Comparison of ENCODE assay signal across 22 cellular contexts in the genomic region with DNA sequence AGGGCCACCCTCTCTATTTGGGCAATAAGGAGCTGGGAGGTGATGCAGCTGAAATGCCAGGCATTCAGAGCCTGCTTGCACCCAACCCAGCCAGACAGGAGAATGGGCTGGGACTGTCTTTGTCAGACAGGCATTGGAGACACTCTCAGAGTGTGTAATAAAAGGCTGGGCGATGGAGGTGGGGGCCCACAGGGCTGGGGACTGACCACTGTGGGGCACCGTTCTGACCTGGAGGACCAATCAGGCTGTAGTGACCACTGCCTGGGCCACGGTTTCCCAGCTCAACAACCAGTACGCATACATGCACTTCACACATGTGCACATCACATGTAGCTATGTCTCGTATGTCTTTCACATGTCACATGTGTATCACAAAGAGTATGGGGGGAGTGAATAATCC. TPM values are rescaled to one million over a fixed set of nuclear protein-coding genes. Genes with fewer than 3 reads are reported as not detected.
"Had no signal": no experiment of that assay in that cellular context is flagged by ENCODE, and none has a peak within 500 bp of the region (broad histone marks: within the 10 kb centered on the region; RNA-seq: fewer than 3 reads in every experiment).

No MANE protein-coding gene starts in this region.

- H3K36me3 ChIP-seq: esophagus squamous epithelium, prostate gland, right lobe of liver, upper lobe of left lung had no signal

- ATAC-seq: left colon; naive thymus-derived CD4-positive, alpha-beta T cell; right lobe of liver had no signal

- H3K27ac Mint-ChIP-seq: stimulated activated naive CD8-positive, alpha-beta T cell treated with anti-CD3 and anti-CD28 coated beads, Interleukin-15, Interleukin-2, amounts not matched to agents 100 ng/mL and 50 ng/mL, for 24 hours had no signal

- DNase-seq: activated CD4-positive, CD25-positive, alpha-beta regulatory T cell treated with anti-CD3 and anti-CD28 coated beads, Interleukin-2, amount 50 U/mL, for 72 hours; activated naive CD4-positive, alpha-beta T cell treated with anti-CD3 and anti-CD28 coated beads, Interleukin-2, amount 50 U/mL, for 16 hours; activated T-cell treated with anti-CD3 and anti-CD28 coated beads for 4 hours; amniotic stem cell; central memory CD4-positive, alpha-beta T cell; cortex of kidney; effector CD4-positive, alpha-beta T cell; esophagus squamous epithelium; left colon; naive thymus-derived CD4-positive, alpha-beta T cell; upper lobe of left lung had no signal

- H3K27ac ChIP-seq: esophagus squamous epithelium, prostate gland, right lobe of liver, upper lobe of left lung had no signal

- H3K27me3 Mint-ChIP-seq: brain had no signal

- H3K4me2 ChIP-seq: smooth muscle cell had no signal

- H3K4me3 Mint-ChIP-seq: stimulated activated naive CD8-positive, alpha-beta T cell treated with anti-CD3 and anti-CD28 coated beads, Interleukin-15, Interleukin-2, amounts not matched to agents 100 ng/mL and 50 ng/mL, for 24 hours had no signal

- H3K9me3 Mint-ChIP-seq: brain; naive thymus-derived CD4-positive, alpha-beta T cell; stimulated activated naive CD8-positive, alpha-beta T cell treated with anti-CD3 and anti-CD28 coated beads, Interleukin-15, Interleukin-2, amounts not matched to agents 100 ng/mL and 50 ng/mL, for 24 hours had no signal

- H3K4me3 ChIP-seq: esophagus squamous epithelium, lung, prostate gland, right lobe of liver, smooth muscle cell, upper lobe of left lung had no signal

- H3K9me3 ChIP-seq: esophagus squamous epithelium, prostate gland, right lobe of liver, upper lobe of left lung had no signal

RNA-seq across cellular contexts. Expression of gene IGDCC3, which starts 5.7 kb away (rescaled TPM):
- total RNA-seq: activated CD8-positive, alpha-beta memory T cell treated with anti-CD3 and anti-CD28 coated beads for 36 hours; endothelial cell of umbilical vein; esophagus squamous epithelium; mononuclear cell; naive thymus-derived CD4-positive, alpha-beta T cell; osteoblast; right lobe of liver; T-helper 1 cell treated with Interleukin-12 subunit alpha and Interleukin-12 subunit beta and Interleukin-4 antibody, amounts not matched to agents 30 ng/mL and 1 ng/mL, for 36 hours had no signal
- polyA plus RNA-seq: lung; naive thymus-derived CD4-positive, alpha-beta T cell had no signal
